19 cellular contexts compared by ENCODE assay signal in the genomic region with DNA sequence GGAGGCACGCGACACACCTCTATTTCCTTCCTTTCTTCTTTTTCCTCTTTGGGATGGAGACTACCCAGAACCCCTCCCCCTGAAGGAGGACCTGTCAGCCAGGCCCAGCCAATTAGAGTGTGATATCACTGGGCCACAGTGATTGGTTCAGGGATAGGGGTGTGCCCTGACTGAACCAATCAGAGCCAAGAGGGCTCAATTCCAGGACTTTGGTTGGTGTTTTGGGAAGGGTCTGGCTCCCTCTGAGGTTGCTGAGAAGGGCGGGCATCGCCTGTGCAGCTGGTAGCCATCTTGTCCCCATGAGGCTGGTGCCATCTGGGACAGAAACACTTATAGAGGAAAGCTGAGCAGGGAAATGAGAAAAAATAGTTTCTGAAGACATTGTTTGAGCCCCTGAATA.
DNase-seq lines count a peak whose midpoint lies in the region; ATAC-seq and TF ChIP-seq lines count a peak whose summit lies in the region.
"Had no signal": no experiment of that assay in that cellular context is flagged by ENCODE, and none has a peak within 500 bp of the region (broad histone marks: within the 10 kb centered on the region; RNA-seq: fewer than 3 reads in every experiment).

No MANE protein-coding gene starts in this region.

- CTCF ChIA-PET in HEK293T (lab: Yijun Ruan, JAX) (interaction anchor here (0.6 kb wide), 1 partner anchor 185 kb away, joined by 3 read pairs; no protein-coding TSS in a partner anchor), OCI-LY7 (lab: Charles Lee; ENCODE audit: unreplicated experiment) (no interaction called here)

- POLR2A ChIA-PET in HEK293T (lab: Yijun Ruan, JAX) = no interaction called here
- POLR2A ChIA-PET in OCI-LY7 (lab: Charles Lee) = no interaction called here

- no peaks in the 10 kb centered on the region for H3K4me1 ChIP-seq in OCI-LY7 (ENCODE audit: insufficient read depth, low read length, poor library complexity, severe bottlenecking)
- H3K4me1 ChIP-seq: BLaER1, transverse colon had no signal

- no peak for TF ChIP-seq POLR2A in erythroblast (IDR thresholded peaks at IDR 0.05; ENCODE audit: low read length)

- intact Hi-C loops in OCI-LY7 (cut with micrococcal nuclease; ENCODE audit: unreplicated experiment) (no loop called here), dorsolateral prefrontal cortex (cut with DNase I) (no loop called here)

- H2AFZ ChIP-seq in OCI-LY7 (ENCODE audit: low read length) = no peak overlapping the region

- H3K27ac ChIP-seq in OCI-LY7 (ENCODE audit: low read depth, low read length, poor library complexity, severe bottlenecking) = no peak overlapping the region
- H3K27ac ChIP-seq in dorsolateral prefrontal cortex = no peak overlapping the region
- H3K27ac ChIP-seq: BLaER1, transverse colon had no signal

- no peak for ATAC-seq in HG03432 (IDR thresholded peaks at IDR 0.05; ENCODE audit: unreplicated experiment)
- ATAC-seq: stimulated activated memory B cell treated with anti-CD40 and anti-IgM and Interleukin-4, amounts not matched to agents 10 μg/mL and 1 μg/mL and 100 μg/mL, for 72 hours had no signal

- no peak overlapping the region for H3K4me3 ChIP-seq in OCI-LY7 (ENCODE audit: low read depth, low read length, poor library complexity, severe bottlenecking)
- H3K4me3 ChIP-seq in dorsolateral prefrontal cortex = no peak overlapping the region
- H3K4me3 ChIP-seq: BLaER1, transverse colon had no signal

- H3K79me2 ChIP-seq in OCI-LY7 (ENCODE audit: insufficient read depth, low read depth, low read length) = no peaks in the 10 kb centered on the region

- H4K20me1 ChIP-seq in OCI-LY7 (ENCODE audit: insufficient read depth, low read length) = no peaks in the 10 kb centered on the region
- H4K20me1 ChIP-seq: BLaER1 had no signal

- no peak overlapping the region for H3K4me2 ChIP-seq in OCI-LY7 (ENCODE audit: low read length)
- H3K4me2 ChIP-seq: BLaER1 had no signal

- peak; percentile 13 for DNase-seq in ELF-1 (ENCODE audit: low read depth, low spot score)
- DNase-seq in HEK293T (ENCODE audit: extremely low spot score) = peak; percentile 17
- peak; percentile 14 for DNase-seq in OCI-LY7 (ENCODE audit: low spot score)
- peak; percentile 14 to 31 for DNase-seq in erythroblast (lab: John Stamatoyannopoulos, UW)
- DNase-seq in dorsolateral prefrontal cortex = no peak
- no peak for DNase-seq in KG1 (lab: John Stamatoyannopoulos, UW)
- DNase-seq: amygdala; HCEC 1CT; kidney; mesenchymal stem cell; NCI-H1048; NCI-H226; nephron progenitor cell; Right ventricle myocardium superior; stimulated activated CD4-positive, alpha-beta T cell treated with anti-CD3 and anti-CD28 coated beads, Interleukin-12 subunit alpha, Interleukin-12 subunit beta, amount 100 ng/mL, for 4 hours; transverse colon had no signal

- no peaks in the 10 kb centered on the region for H3K36me3 ChIP-seq in OCI-LY7 (ENCODE audit: insufficient read depth, low read length)
- H3K36me3 ChIP-seq: BLaER1, transverse colon had no signal

- H3K9me3 ChIP-seq in OCI-LY7 (ENCODE audit: low read length) = no peaks in the 10 kb centered on the region
- H3K9me3 ChIP-seq: BLaER1, transverse colon had no signal

- BruUV-seq in OCI-LY7 (replicated peaks; lab: Mats Ljungman, UMichigan) = no TSS peak

- H3K9me2 ChIP-seq in OCI-LY7 (ENCODE audit: insufficient read depth, low read length) = no peaks in the 10 kb centered on the region

- TF ChIP-seq CTCF in OCI-LY7 (conservative IDR thresholded peaks at IDR 0.05; ENCODE audit: low read length) (no peak), dorsolateral prefrontal cortex (IDR thresholded peaks at IDR 0.05 in 54 of 56, conservative IDR thresholded peaks at IDR 0.05 in 2 of 56; ENCODE audit: low read depth in 1 of 56, partially characterized antibody in 56 of 56) (no peak)

- peaks cover 0 to 3% (median 0%) of the 10 kb centered on the region in 45 donors for H3K27me3 ChIP-seq in dorsolateral prefrontal cortex
- H3K27me3 ChIP-seq: BLaER1, transverse colon had no signal

TF ChIP-seq in HEK293T, 16 proteins besides CTCF, POLR2A, EP300 and RAD21:
- TF ChIP-seq ZNF384 (IDR thresholded peaks at IDR 0.05) = no peak
- no peak for TF ChIP-seq CTBP1 (IDR thresholded peaks at IDR 0.05; ENCODE audit: borderline replicate concordance)
- no peak for TF ChIP-seq NFRKB (IDR thresholded peaks at IDR 0.05)
- TF ChIP-seq, protein P1, sequence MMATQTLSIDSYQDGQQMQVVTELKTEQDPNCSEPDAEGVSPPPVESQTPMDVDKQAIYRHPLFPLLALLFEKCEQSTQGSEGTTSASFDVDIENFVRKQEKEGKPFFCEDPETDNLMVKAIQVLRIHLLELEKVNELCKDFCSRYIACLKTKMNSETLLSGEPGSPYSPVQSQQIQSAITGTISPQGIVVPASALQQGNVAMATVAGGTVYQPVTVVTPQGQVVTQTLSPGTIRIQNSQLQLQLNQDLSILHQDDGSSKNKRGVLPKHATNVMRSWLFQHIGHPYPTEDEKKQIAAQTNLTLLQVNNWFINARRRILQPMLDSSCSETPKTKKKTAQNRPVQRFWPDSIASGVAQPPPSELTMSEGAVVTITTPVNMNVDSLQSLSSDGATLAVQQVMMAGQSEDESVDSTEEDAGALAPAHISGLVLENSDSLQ (IDR thresholded peaks at IDR 0.05) = no peak
- no peak for TF ChIP-seq HDGF (IDR thresholded peaks at IDR 0.05; ENCODE audit: borderline replicate concordance)
- TF ChIP-seq L3MBTL2 (conservative IDR thresholded peaks at IDR 0.05) = no peak
- TF ChIP-seq FOXM1 (IDR thresholded peaks at IDR 0.05; ENCODE audit: borderline replicate concordance) = no peak
- no peak for TF ChIP-seq TARDBP (IDR thresholded peaks at IDR 0.05)
- no peak for TF ChIP-seq ELF4 (IDR thresholded peaks at IDR 0.05)
- no peak for TF ChIP-seq SUZ12 (IDR thresholded peaks at IDR 0.05)
- TF ChIP-seq LEF1 (IDR thresholded peaks at IDR 0.05; ENCODE audit: borderline replicate concordance) = no peak
- no peak for TF ChIP-seq BHLHE40 (IDR thresholded peaks at IDR 0.05; ENCODE audit: borderline replicate concordance)
- TF ChIP-seq ARNT (IDR thresholded peaks at IDR 0.05) = no peak
- no peak for TF ChIP-seq FOXK2 (IDR thresholded peaks at IDR 0.05)
- TF ChIP-seq SP1 (IDR thresholded peaks at IDR 0.05) = no peak
- no peak for TF ChIP-seq FOXA1 (IDR thresholded peaks at IDR 0.05)
TF ChIP-seq in HEK293T: peak in this region for 0.

Comparison
In these comparisons a context has a peak if more than half of its experiments do, and no peak if none do; other contexts are left out.
1. DNase-seq: peak in ELF-1 (single experiment), HEK293T (single experiment), OCI-LY7 (single experiment) and erythroblast (2 of 2); none in dorsolateral prefrontal cortex (0 of 10) and KG1 (single experiment).